In genomic region chr17:49117581-49118230, GRCh38 we compare ENCODE assay signal across 27 cellular contexts. TPM values are rescaled to one million over a fixed set of nuclear protein-coding genes. Genes with fewer than 3 reads are reported as not detected.
A peak's percentile ranks its signal among the peaks of the same experiment; 100 is the strongest.
DNase-seq lines count a peak whose midpoint lies in the region; FAIRE-seq and TF ChIP-seq lines count a peak whose summit lies in the region.
"Had no signal": no experiment of that assay in that cellular context is flagged by ENCODE, and none has a peak within 500 bp of the region (broad histone marks: within the 10 kb centered on the region; RNA-seq: fewer than 3 reads in every experiment).

No MANE protein-coding gene starts in this region.

- H3K4me1 ChIP-seq in mucosa of rectum (ENCODE audit: control insufficient read depth in 2 of 2, insufficient read depth in 2 of 2, low read length in 2 of 2): peaks cover 0 to 16% of the 10 kb centered on the region in 2 donors
- no peaks in the 10 kb centered on the region for H3K4me1 ChIP-seq in right atrium auricular region
- H3K4me1 ChIP-seq: upper lobe of left lung had no signal

- H3K4me3 ChIP-seq in bronchial epithelial cell (ENCODE audit: low read depth, low read length) (no peak overlapping the region), mucosa of rectum (ENCODE audit: low read length in 2 of 2) (no peak overlapping the region), right atrium auricular region (no peak overlapping the region)
- H3K4me3 ChIP-seq: upper lobe of left lung had no signal

- H3K27me3 ChIP-seq in bronchial epithelial cell (ENCODE audit: control insufficient read depth, insufficient read depth, low read length) (no peaks in the 10 kb centered on the region), mucosa of rectum (ENCODE audit: control insufficient read depth in 2 of 2, insufficient read depth in 2 of 2, low read length in 2 of 2) (no peaks in the 10 kb centered on the region), right atrium auricular region (no peaks in the 10 kb centered on the region)
- H3K27me3 ChIP-seq: upper lobe of left lung had no signal

- no peak overlapping the region for H3K9ac ChIP-seq in mucosa of rectum (ENCODE audit: low read depth in 1 of 2, low read length in 2 of 2)

- DNase-seq in ELF-1 (ENCODE audit: low read depth, low spot score) (peak; percentile 17), LHCN-M2 (ENCODE audit: low read depth) (peak; percentile 10), bronchial epithelial cell (ENCODE audit: low read depth) (peak; percentile 78), activated gamma-delta T cell (lab: John Stamatoyannopoulos, UW) (no peak), epidermal melanocyte (ENCODE audit: insufficient read length, low spot score) (no peak), right atrium auricular region (ENCODE audit: low spot score) (no peak)
- DNase-seq: activated CD4-positive, alpha-beta T cell treated with anti-CD3 and anti-CD28 coated beads, Interleukin-2, amount 10 ng/mL, durations not matched to agents 24 days and 14 days; activated naive CD8-positive, alpha-beta T cell treated with anti-CD3 and anti-CD28 coated beads, Interleukin-2, amount 50 U/mL, for 24 hours; activated T-cell treated with anti-CD3 and anti-CD28 coated beads, Interleukin-2, amount 50 U/mL, for 24 hours; CD4-positive, CD25-positive, alpha-beta regulatory T cell; dermis blood vessel endothelial cell; H9; KBM-7; NCI-H1417 treated with DMSO at 0.1 percent for 48 hours; NCI-H2081; NCI-H2227 treated with DMSO at 0.1 percent for 48 hours; NCI-H82; stimulated activated CD4-positive, alpha-beta T cell treated with anti-CD3 and anti-CD28 coated beads, Interleukin-2, amount 100 ng/mL, for 48 hours; substantia nigra; T-helper 9 cell had no signal

- H3K9me3 ChIP-seq in mucosa of rectum (ENCODE audit: control insufficient read depth in 2 of 2, low read length in 2 of 2): no peaks in the 10 kb centered on the region
- H3K9me3 ChIP-seq in right atrium auricular region: no peaks in the 10 kb centered on the region
- H3K9me3 ChIP-seq: upper lobe of left lung had no signal

- FAIRE-seq in bronchial epithelial cell (lab: Jason Lieb, UNC): peak; percentile 28
- FAIRE-seq: D721Med, endometrium had no signal

- no peak for TF ChIP-seq CTCF in bronchial epithelial cell (IDR thresholded peaks at IDR 0.05; ENCODE audit: insufficient read depth, low read length, severe bottlenecking)
- no peak for TF ChIP-seq CTCF in right atrium auricular region (IDR thresholded peaks at IDR 0.05)

- H3K27ac ChIP-seq in mucosa of rectum (ENCODE audit: low read depth in 2 of 2, low read length in 2 of 2) (peak overlapping the region; percentile 54 to 77), right atrium auricular region (no peak overlapping the region)
- H3K27ac ChIP-seq: upper lobe of left lung had no signal

- no peaks in the 10 kb centered on the region for H3K36me3 ChIP-seq in bronchial epithelial cell (ENCODE audit: control insufficient read depth, insufficient read depth, low read length)
- H3K36me3 ChIP-seq in mucosa of rectum (ENCODE audit: control insufficient read depth in 2 of 2, insufficient read depth in 2 of 2, low read length in 2 of 2): no peaks in the 10 kb centered on the region
- no peaks in the 10 kb centered on the region for H3K36me3 ChIP-seq in right atrium auricular region
- H3K36me3 ChIP-seq: upper lobe of left lung had no signal

RNA-seq across cellular contexts. Expression of gene B4GALNT2, which starts 14.9 kb away (rescaled TPM):
- total RNA-seq in LHCN-M2 (2014; rRNA removed) (not detected in 2 replicates), bronchial epithelial cell (4.2 and 7.2 TPM in 2 replicates), right atrium auricular region (not detected)
- polyA plus RNA-seq in LHCN-M2 (2012): 0.02 TPM
- total RNA-seq: CD4-positive, CD25-positive, alpha-beta regulatory T cell; glomerular endothelial cell; H9; HT-29; Right ventricle myocardium inferior had no signal
- polyA plus RNA-seq: CD4-positive, CD25-positive, alpha-beta regulatory T cell had no signal

Comparison
In these comparisons a context has a peak if more than half of its experiments do, and no peak if none do; other contexts are left out.
1. DNase-seq: peak in ELF-1 (single experiment), LHCN-M2 (single experiment) and bronchial epithelial cell (single experiment); none in activated gamma-delta T cell (single experiment), epidermal melanocyte (single experiment) and right atrium auricular region (single experiment).
2. H3K27ac ChIP-seq: peak in mucosa of rectum (2 of 2); none in right atrium auricular region (0 of 2).